In the genomic region with DNA sequence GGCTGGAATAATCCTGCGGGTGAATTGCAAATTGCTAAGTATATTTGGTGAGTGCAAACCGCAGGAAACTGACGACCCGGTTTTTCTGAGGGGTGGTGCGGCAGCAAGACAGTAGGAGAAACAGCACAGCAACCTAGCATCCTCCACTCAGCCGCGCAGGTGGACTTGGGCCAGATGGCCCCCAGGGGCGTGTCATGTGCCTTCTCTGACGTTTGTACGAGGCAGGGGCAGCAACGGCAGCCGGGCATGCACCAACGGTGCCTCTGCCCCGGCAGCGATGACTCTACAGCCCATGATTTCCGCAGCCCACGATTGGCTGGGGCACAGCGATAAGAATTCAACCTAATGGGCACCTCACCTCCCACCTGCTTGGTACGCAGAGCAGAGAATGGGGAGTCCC, we compare ENCODE assay signal across 11 cellular contexts. TPM values are rescaled to one million over a fixed set of nuclear protein-coding genes. Genes with fewer than 3 reads are reported as not detected.
DNase-seq lines count a peak whose midpoint lies in the region; ATAC-seq lines count a peak whose summit lies in the region.
"Had no signal": no experiment of that assay in that cellular context is flagged by ENCODE, and none has a peak within 500 bp of the region (broad histone marks: within the 10 kb centered on the region; RNA-seq: fewer than 3 reads in every experiment).

No MANE protein-coding gene starts in this region.

- H3K4me1 Mint-ChIP-seq in activated T-helper 1 cell treated with anti-CD3 and anti-CD28 coated beads, Interleukin-12 subunit alpha, Interleukin-12 subunit beta, Interleukin-2, Interleukin-4 antibody, amounts not matched to agents 30 ng/mL and 10 ng/mL and 1 ng/mL, durations not matched to agents 14 hours and 24 hours and 36 hours (ENCODE audit: low read depth): peaks cover 31% of the 10 kb centered on the region
- H3K4me1 Mint-ChIP-seq in natural killer cell treated with Interleukin-12 subunit alpha and Interleukin-12 subunit beta and Interleukin-15 and Interleukin-18, amount 100 ng/mL, for 72 hours (ENCODE audit: low read depth in 2 of 2): peaks cover 16 to 19% of the 10 kb centered on the region in 2 donors
- H3K4me1 Mint-ChIP-seq: neural crest cell had no signal

- intact Hi-C loops in activated T-helper 1 cell treated with anti-CD3 and anti-CD28 coated beads, Interleukin-12 subunit alpha, Interleukin-12 subunit beta, Interleukin-2, Interleukin-4 antibody, amounts not matched to agents 30 ng/mL and 10 ng/mL and 1 ng/mL, durations not matched to agents 14 hours and 24 hours and 36 hours (cut with micrococcal nuclease): loop anchor here (5.0 to 10.0 kb wide), 2 partner anchors 64 to 298 kb away; no protein-coding TSS in a partner anchor

- H3K27me3 Mint-ChIP-seq in activated T-helper 1 cell treated with anti-CD3 and anti-CD28 coated beads, Interleukin-12 subunit alpha, Interleukin-12 subunit beta, Interleukin-2, Interleukin-4 antibody, amounts not matched to agents 30 ng/mL and 10 ng/mL and 1 ng/mL, durations not matched to agents 14 hours and 24 hours and 36 hours (ENCODE audit: insufficient read depth): peaks cover 19% of the 10 kb centered on the region
- no peaks in the 10 kb centered on the region for H3K27me3 Mint-ChIP-seq in natural killer cell treated with Interleukin-12 subunit alpha and Interleukin-12 subunit beta and Interleukin-15 and Interleukin-18, amount 100 ng/mL, for 72 hours

- H3K36me3 Mint-ChIP-seq in activated T-helper 1 cell treated with anti-CD3 and anti-CD28 coated beads, Interleukin-12 subunit alpha, Interleukin-12 subunit beta, Interleukin-2, Interleukin-4 antibody, amounts not matched to agents 30 ng/mL and 10 ng/mL and 1 ng/mL, durations not matched to agents 14 hours and 24 hours and 36 hours (ENCODE audit: low read depth): no peaks in the 10 kb centered on the region
- no peaks in the 10 kb centered on the region for H3K36me3 Mint-ChIP-seq in natural killer cell treated with Interleukin-12 subunit alpha and Interleukin-12 subunit beta and Interleukin-15 and Interleukin-18, amount 100 ng/mL, for 72 hours

- H3K9me3 Mint-ChIP-seq in activated T-helper 1 cell treated with anti-CD3 and anti-CD28 coated beads, Interleukin-12 subunit alpha, Interleukin-12 subunit beta, Interleukin-2, Interleukin-4 antibody, amounts not matched to agents 30 ng/mL and 10 ng/mL and 1 ng/mL, durations not matched to agents 14 hours and 24 hours and 36 hours: no peaks in the 10 kb centered on the region
- H3K9me3 Mint-ChIP-seq in natural killer cell treated with Interleukin-12 subunit alpha and Interleukin-12 subunit beta and Interleukin-15 and Interleukin-18, amount 100 ng/mL, for 72 hours: no peaks in the 10 kb centered on the region
- H3K9me3 Mint-ChIP-seq: neural crest cell had no signal

- H3K27ac ChIP-seq in KOPT-K1 (ENCODE audit: low read depth, low read length, poor library complexity, severe bottlenecking): peak overlapping the region; percentile 64

- DNase-seq in activated T-helper 1 cell treated with anti-CD3 and anti-CD28 coated beads, Interleukin-12 subunit alpha, Interleukin-12 subunit beta, Interleukin-2, Interleukin-4 antibody, amounts not matched to agents 30 ng/mL and 10 ng/mL and 1 ng/mL, durations not matched to agents 14 hours and 24 hours and 36 hours (ENCODE audit: low spot score): peak; percentile 38
- no peak for DNase-seq in natural killer cell treated with Interleukin-12 subunit alpha and Interleukin-12 subunit beta and Interleukin-15 and Interleukin-18, amount 100 ng/mL, for 72 hours (ENCODE audit: low spot score)
- DNase-seq in NAMALWA (ENCODE audit: low spot score): no peak
- DNase-seq: glutamatergic neuron, NCI-H1694 had no signal

- peak; percentile 80 for ATAC-seq in GM18511 (IDR thresholded peaks at IDR 0.05; ENCODE audit: unreplicated experiment)
- peak; percentile 58 to 61 for ATAC-seq in natural killer cell treated with Interleukin-12 subunit alpha and Interleukin-12 subunit beta and Interleukin-15 and Interleukin-18, amount 100 ng/mL, for 72 hours
- ATAC-seq in HG02678 (IDR thresholded peaks at IDR 0.05; ENCODE audit: unreplicated experiment): no peak
- ATAC-seq in GM18907 (IDR thresholded peaks at IDR 0.05; ENCODE audit: unreplicated experiment): no peak

- H3K36me3 ChIP-seq in KOPT-K1 (ENCODE audit: insufficient read depth, low read length): no peaks in the 10 kb centered on the region; the same call in none of the 2 replicates

- no peaks in the 10 kb centered on the region for H3K9me3 ChIP-seq in KOPT-K1 (ENCODE audit: insufficient read depth, low read length, poor library complexity, severe bottlenecking)

- peak overlapping the region; percentile 56 for H3K27ac Mint-ChIP-seq in activated T-helper 1 cell treated with anti-CD3 and anti-CD28 coated beads, Interleukin-12 subunit alpha, Interleukin-12 subunit beta, Interleukin-2, Interleukin-4 antibody, amounts not matched to agents 30 ng/mL and 10 ng/mL and 1 ng/mL, durations not matched to agents 14 hours and 24 hours and 36 hours
- no peak overlapping the region for H3K27ac Mint-ChIP-seq in natural killer cell treated with Interleukin-12 subunit alpha and Interleukin-12 subunit beta and Interleukin-15 and Interleukin-18, amount 100 ng/mL, for 72 hours

- peak overlapping the region; percentile 81 for H3K4me3 Mint-ChIP-seq in activated T-helper 1 cell treated with anti-CD3 and anti-CD28 coated beads, Interleukin-12 subunit alpha, Interleukin-12 subunit beta, Interleukin-2, Interleukin-4 antibody, amounts not matched to agents 30 ng/mL and 10 ng/mL and 1 ng/mL, durations not matched to agents 14 hours and 24 hours and 36 hours
- H3K4me3 Mint-ChIP-seq in natural killer cell treated with Interleukin-12 subunit alpha and Interleukin-12 subunit beta and Interleukin-15 and Interleukin-18, amount 100 ng/mL, for 72 hours: peak overlapping the region; percentile 43
- H3K4me3 Mint-ChIP-seq: neural crest cell had no signal

RNA-seq across cellular contexts. Expression of a gene that starts 11.1 kb away (rescaled TPM):
- not detected in 2 replicates for total RNA-seq in activated T-helper 1 cell treated with anti-CD3 and anti-CD28 coated beads, Interleukin-12 subunit alpha, Interleukin-12 subunit beta, Interleukin-2, Interleukin-4 antibody, amounts not matched to agents 30 ng/mL and 10 ng/mL and 1 ng/mL, durations not matched to agents 14 hours and 24 hours and 36 hours
- total RNA-seq in natural killer cell treated with Interleukin-12 subunit alpha and Interleukin-12 subunit beta and Interleukin-15 and Interleukin-18, amount 100 ng/mL, for 72 hours: not detected
- total RNA-seq: neural crest cell; T-helper 2 cell treated with Interferon-gamma antibody and Interleukin-4, amounts not matched to agents 100 ng/mL and 5 ng/mL, for 36 hours had no signal

RNA-seq across cellular contexts. Expression of a gene that starts 28.0 kb away (rescaled TPM):
- total RNA-seq in activated T-helper 1 cell treated with anti-CD3 and anti-CD28 coated beads, Interleukin-12 subunit alpha, Interleukin-12 subunit beta, Interleukin-2, Interleukin-4 antibody, amounts not matched to agents 30 ng/mL and 10 ng/mL and 1 ng/mL, durations not matched to agents 14 hours and 24 hours and 36 hours: not detected in 2 replicates
- total RNA-seq in natural killer cell treated with Interleukin-12 subunit alpha and Interleukin-12 subunit beta and Interleukin-15 and Interleukin-18, amount 100 ng/mL, for 72 hours: 1 to 10 TPM; 2.0 to 4.8 TPM
- total RNA-seq: neural crest cell had no signal

RNA-seq across cellular contexts. Expression of a gene that starts 55.7 kb away (rescaled TPM):
- total RNA-seq in activated T-helper 1 cell treated with anti-CD3 and anti-CD28 coated beads, Interleukin-12 subunit alpha, Interleukin-12 subunit beta, Interleukin-2, Interleukin-4 antibody, amounts not matched to agents 30 ng/mL and 10 ng/mL and 1 ng/mL, durations not matched to agents 14 hours and 24 hours and 36 hours: not detected in 2 replicates
- total RNA-seq in natural killer cell treated with Interleukin-12 subunit alpha and Interleukin-12 subunit beta and Interleukin-15 and Interleukin-18, amount 100 ng/mL, for 72 hours: not detected
- total RNA-seq: neural crest cell; T-helper 2 cell treated with Interferon-gamma antibody and Interleukin-4, amounts not matched to agents 100 ng/mL and 5 ng/mL, for 36 hours had no signal

Comparison
In these comparisons a context has a peak if more than half of its experiments do, and no peak if none do; other contexts are left out.
1. ATAC-seq: peak in GM18511 (single experiment) and natural killer cell treated with Interleukin-12 subunit alpha and Interleukin-12 subunit beta and Interleukin-15 and Interleukin-18, amount 100 ng/mL, for 72 hours (2 of 2); none in HG02678 (single experiment) and GM18907 (single experiment).